Comparison of ENCODE assay signal across 1 cellular context in genomic region chr15:49155110-49155833, GRCh38.
A peak's percentile ranks its signal among the peaks of the same experiment; 100 is the strongest.
TF ChIP-seq lines count a peak whose summit lies in the region.

Gene COPS2, minus strand, starts transcription at chr15:49155599. Its CDS starts 21 bp downstream, at chr15:49155578.

TF ChIP-seq in K562, 482 proteins besides CTCF, POLR2A, EP300 and RAD21 (continued from another document and continues in another):
- TF ChIP-seq ZBTB5 (IDR thresholded peaks at IDR 0.05): no peak
- peak; percentile 43 for TF ChIP-seq NCOR1 (IDR thresholded peaks at IDR 0.05)
- TF ChIP-seq STAT6 (CRISPR knock-in tag; IDR thresholded peaks at IDR 0.05): no peak
- no peak for TF ChIP-seq SMAD4 (CRISPR knock-in tag; conservative IDR thresholded peaks at IDR 0.05)
- TF ChIP-seq FOXO4 (CRISPR knock-in tag; IDR thresholded peaks at IDR 0.05): no peak
- TF ChIP-seq RFX7 (CRISPR knock-in tag; IDR thresholded peaks at IDR 0.05): no peak
- TF ChIP-seq POLR2G (IDR thresholded peaks at IDR 0.05; ENCODE audit: low read depth, low read length): peak; percentile 71
- no peak for TF ChIP-seq CBX2 (IDR thresholded peaks at IDR 0.05; ENCODE audit: insufficient read depth, low read length, poor library complexity, severe bottlenecking)
- TF ChIP-seq ZNF175 (CRISPR knock-in tag; IDR thresholded peaks at IDR 0.05; ENCODE audit: low read depth): no peak
- TF ChIP-seq CHCHD3 (CRISPR knock-in tag; IDR thresholded peaks at IDR 0.05): no peak
- TF ChIP-seq ERF (CRISPR knock-in tag; IDR thresholded peaks at IDR 0.05): no peak
- TF ChIP-seq SMAD3 (CRISPR knock-in tag; conservative IDR thresholded peaks at IDR 0.05): no peak
- no peak for TF ChIP-seq NELFE (IDR thresholded peaks at IDR 0.05; ENCODE audit: insufficient read depth, insufficient read length)
- TF ChIP-seq ZNF696 (CRISPR knock-in tag; conservative IDR thresholded peaks at IDR 0.05): no peak
- no peak; the same call in 1 of the 2 replicates for TF ChIP-seq DPF2 (IDR thresholded peaks at IDR 0.05)
- TF ChIP-seq SOX6 (IDR thresholded peaks at IDR 0.05): peak; percentile 56
- TF ChIP-seq MEF2D (tag; conservative IDR thresholded peaks at IDR 0.05; ENCODE audit: low read depth): peak; percentile 67; the same call in 1 of the 2 replicates
- TF ChIP-seq MEF2A (IDR thresholded peaks at IDR 0.05; ENCODE audit: control insufficient read depth, low read depth, low read length): 0 out of 2 replicates have a peak, but pooled peaks have one; percentile 28
- peak; percentile 92; the same call in 1 of the 2 replicates for TF ChIP-seq ZC3H11A (IDR thresholded peaks at IDR 0.05; ENCODE audit: low read depth, low read length)
- TF ChIP-seq ELK1 (CRISPR knock-in tag; IDR thresholded peaks at IDR 0.05): no peak
- no peak for TF ChIP-seq SMARCB1 (IDR thresholded peaks at IDR 0.05; ENCODE audit: insufficient read length, low read depth)
- TF ChIP-seq TOE1 (IDR thresholded peaks at IDR 0.05; ENCODE audit: borderline replicate concordance): no peak; the same call in none of the 2 replicates
- peak; percentile 56; the same call in 1 of the 2 replicates for TF ChIP-seq TOE1 (CRISPR knock-in tag; IDR thresholded peaks at IDR 0.05; ENCODE audit: borderline replicate concordance, low read depth)
- TF ChIP-seq CCNT2 (IDR thresholded peaks at IDR 0.05; ENCODE audit: borderline replicate concordance, extremely low read depth, insufficient read length, low read depth, low read length): no peak
- no peak for TF ChIP-seq MYBL2 (IDR thresholded peaks at IDR 0.05; ENCODE audit: low read depth)
- no peak for TF ChIP-seq MYBL2 (CRISPR knock-in tag; IDR thresholded peaks at IDR 0.05; ENCODE audit: borderline replicate concordance)
- TF ChIP-seq BRCA1 (IDR thresholded peaks at IDR 0.05): no peak
- no peak for TF ChIP-seq BRCA1 (CRISPR knock-in tag; IDR thresholded peaks at IDR 0.05)
- TF ChIP-seq TAF7 (tag; IDR thresholded peaks at IDR 0.05): peak; percentile 62; the same call in 1 of the 2 replicates
- peak; percentile 43; the same call in 1 of the 2 replicates for TF ChIP-seq STAT5A (IDR thresholded peaks at IDR 0.05; ENCODE audit: borderline replicate concordance, low read length)
- TF ChIP-seq NR2F6 (CRISPR knock-in tag; IDR thresholded peaks at IDR 0.05): no peak
- no peak for TF ChIP-seq ZNF133 (CRISPR knock-in tag; IDR thresholded peaks at IDR 0.05)
- no peak for TF ChIP-seq KHSRP (IDR thresholded peaks at IDR 0.05)
- TF ChIP-seq EZH2 (IDR thresholded peaks at IDR 0.05; ENCODE audit: borderline replicate concordance, low read depth, low read length): no peak
- no peak for TF ChIP-seq THRA (IDR thresholded peaks at IDR 0.05)
- no peak for TF ChIP-seq CREB5 (CRISPR knock-in tag; IDR thresholded peaks at IDR 0.05)
- no peak for TF ChIP-seq ZNF140 (CRISPR knock-in tag; IDR thresholded peaks at IDR 0.05)
- TF ChIP-seq GABPA (tag; conservative IDR thresholded peaks at IDR 0.05; ENCODE audit: low read depth): peak; percentile 99
- no peak for TF ChIP-seq BDP1 (IDR thresholded peaks at IDR 0.05; ENCODE audit: insufficient read depth, insufficient read length)
- TF ChIP-seq TSHZ1 (CRISPR knock-in tag; IDR thresholded peaks at IDR 0.05): no peak
- TF ChIP-seq NCOA4 (IDR thresholded peaks at IDR 0.05; ENCODE audit: partially characterized antibody): no peak
- TF ChIP-seq PCBP1 (IDR thresholded peaks at IDR 0.05; ENCODE audit: low read depth, low read length, poor library complexity, severe bottlenecking): peak; percentile 27
- TF ChIP-seq JUND (IDR thresholded peaks at IDR 0.05; ENCODE audit: borderline replicate concordance, low read depth, low read length): peak; percentile 73; the same call in 1 of the 2 replicates
- TF ChIP-seq JUND (tag; IDR thresholded peaks at IDR 0.05; ENCODE audit: borderline replicate concordance, low read depth, low read length): no peak; the same call in 2 of the 3 replicates
- TF ChIP-seq NR1H2 (CRISPR knock-in tag; IDR thresholded peaks at IDR 0.05): no peak
- TF ChIP-seq MED1 (CRISPR knock-in tag; IDR thresholded peaks at IDR 0.05; ENCODE audit: borderline replicate concordance): no peak
- TF ChIP-seq PTTG1 (tag; IDR thresholded peaks at IDR 0.05; ENCODE audit: low read depth): no peak
- TF ChIP-seq SIRT6 (IDR thresholded peaks at IDR 0.05; ENCODE audit: low read depth, low read length): no peak
- TF ChIP-seq ETV1 (tag; conservative IDR thresholded peaks at IDR 0.05; ENCODE audit: low read depth): peak; percentile 92
- TF ChIP-seq ZNF395 (CRISPR knock-in tag; IDR thresholded peaks at IDR 0.05): peak; percentile 46; the same call in 1 of the 2 replicates
- no peak for TF ChIP-seq CREB3L1 (IDR thresholded peaks at IDR 0.05; ENCODE audit: borderline replicate concordance, low read depth)
- no peak for TF ChIP-seq SNRNP70 (optimal IDR thresholded peaks at IDR 0.05; ENCODE audit: low read depth, low read length)
- TF ChIP-seq CC2D1A (IDR thresholded peaks at IDR 0.05): peak; percentile 47; the same call in 1 of the 2 replicates
- TF ChIP-seq NCOA1 (IDR thresholded peaks at IDR 0.05; ENCODE audit: low read depth): peak; percentile 100
- TF ChIP-seq TFAM (CRISPR knock-in tag; conservative IDR thresholded peaks at IDR 0.05): no peak
- no peak for TF ChIP-seq ZNF217 (CRISPR knock-in tag; IDR thresholded peaks at IDR 0.05)
